Comparison of ENCODE assay signal across 16 cellular contexts in genomic region chr14:51116682-51117081, GRCh38. TPM values are rescaled to one million over a fixed set of nuclear protein-coding genes. Genes with fewer than 3 reads are reported as not detected.
DNase-seq lines count a peak whose midpoint lies in the region; ATAC-seq and TF ChIP-seq lines count a peak whose summit lies in the region.
"Had no signal": no experiment of that assay in that cellular context is flagged by ENCODE, and none has a peak within 500 bp of the region (broad histone marks: within the 10 kb centered on the region; RNA-seq: fewer than 3 reads in every experiment).

No MANE protein-coding gene starts in this region.

- no peaks in the 10 kb centered on the region for H3K27me3 Mint-ChIP-seq in type B pancreatic cell
- H3K27me3 Mint-ChIP-seq: CD4-positive, alpha-beta T cell had no signal

- ATAC-seq in GM19023 (IDR thresholded peaks at IDR 0.05; ENCODE audit: unreplicated experiment), result no peak
- ATAC-seq: A549, GM23338 had no signal

- peak; percentile 44 for DNase-seq in DMS153 (lab: John Stamatoyannopoulos, UW)
- no peak for DNase-seq in DMS153 treated with DMSO at 0.1 percent for 48 hours (lab: John Stamatoyannopoulos, UW; ENCODE audit: unreplicated experiment)
- peak; percentile 13 for DNase-seq in NCI-H345 (lab: John Stamatoyannopoulos, UW)
- no peak for DNase-seq in NCI-H345 treated with DMSO at 0.1 percent for 48 hours (lab: John Stamatoyannopoulos, UW; ENCODE audit: unreplicated experiment)
- no peak for DNase-seq in type B pancreatic cell (ENCODE audit: extremely low spot score, unreplicated experiment)
- DNase-seq: AML-193; Caco-2; CD4-positive, alpha-beta T cell; HCEC 1CT had no signal

- peak overlapping the region; percentile 13 for H3K4me3 Mint-ChIP-seq in type B pancreatic cell
- H3K4me3 Mint-ChIP-seq: CD4-positive, alpha-beta T cell; GM23338 had no signal

- TF ChIP-seq CTCF in VCaP (conservative IDR thresholded peaks at IDR 0.05) (no peak), type B pancreatic cell (conservative IDR thresholded peaks at IDR 0.05) (no peak)

- peak overlapping the region; percentile 20 for H3K27ac Mint-ChIP-seq in type B pancreatic cell
- H3K27ac Mint-ChIP-seq: CD4-positive, alpha-beta T cell; GM23338 had no signal

- H3K4me1 Mint-ChIP-seq in type B pancreatic cell (ENCODE audit: unreplicated experiment), result peaks cover 14% of the 10 kb centered on the region

- no peaks in the 10 kb centered on the region for H3K36me3 Mint-ChIP-seq in type B pancreatic cell

- H3K9me3 Mint-ChIP-seq in type B pancreatic cell, result no peaks in the 10 kb centered on the region
- H3K9me3 Mint-ChIP-seq: CD4-positive, alpha-beta T cell; GM23338 had no signal

- H3K27ac ChIP-seq in VCaP, result peak overlapping the region; percentile 25; the same call in 1 of the 2 replicates
- H3K27ac ChIP-seq: 22Rv1, A549, C4-2B, HL-60 had no signal

RNA-seq across cellular contexts. Expression of gene TRIM9, which starts 21.8 kb away (rescaled TPM):
- total RNA-seq in type B pancreatic cell (ENCODE audit: low replicate concordance), result 3.7 and 6.3 TPM in 2 replicates

Comparison
In these comparisons a context has a peak if more than half of its experiments do, and no peak if none do; other contexts are left out.
1. DNase-seq: peak in DMS153 (single experiment) and NCI-H345 (single experiment); none in DMS153 treated with DMSO at 0.1 percent for 48 hours (single experiment), NCI-H345 treated with DMSO at 0.1 percent for 48 hours (single experiment) and type B pancreatic cell (single experiment).